ENCODE assay signal across 1 cellular context in genomic region chr14:95157195-95157986, GRCh38.
A peak's percentile ranks its signal among the peaks of the same experiment; 100 is the strongest.
TF ChIP-seq lines count a peak whose summit lies in the region.

A gene with protein sequence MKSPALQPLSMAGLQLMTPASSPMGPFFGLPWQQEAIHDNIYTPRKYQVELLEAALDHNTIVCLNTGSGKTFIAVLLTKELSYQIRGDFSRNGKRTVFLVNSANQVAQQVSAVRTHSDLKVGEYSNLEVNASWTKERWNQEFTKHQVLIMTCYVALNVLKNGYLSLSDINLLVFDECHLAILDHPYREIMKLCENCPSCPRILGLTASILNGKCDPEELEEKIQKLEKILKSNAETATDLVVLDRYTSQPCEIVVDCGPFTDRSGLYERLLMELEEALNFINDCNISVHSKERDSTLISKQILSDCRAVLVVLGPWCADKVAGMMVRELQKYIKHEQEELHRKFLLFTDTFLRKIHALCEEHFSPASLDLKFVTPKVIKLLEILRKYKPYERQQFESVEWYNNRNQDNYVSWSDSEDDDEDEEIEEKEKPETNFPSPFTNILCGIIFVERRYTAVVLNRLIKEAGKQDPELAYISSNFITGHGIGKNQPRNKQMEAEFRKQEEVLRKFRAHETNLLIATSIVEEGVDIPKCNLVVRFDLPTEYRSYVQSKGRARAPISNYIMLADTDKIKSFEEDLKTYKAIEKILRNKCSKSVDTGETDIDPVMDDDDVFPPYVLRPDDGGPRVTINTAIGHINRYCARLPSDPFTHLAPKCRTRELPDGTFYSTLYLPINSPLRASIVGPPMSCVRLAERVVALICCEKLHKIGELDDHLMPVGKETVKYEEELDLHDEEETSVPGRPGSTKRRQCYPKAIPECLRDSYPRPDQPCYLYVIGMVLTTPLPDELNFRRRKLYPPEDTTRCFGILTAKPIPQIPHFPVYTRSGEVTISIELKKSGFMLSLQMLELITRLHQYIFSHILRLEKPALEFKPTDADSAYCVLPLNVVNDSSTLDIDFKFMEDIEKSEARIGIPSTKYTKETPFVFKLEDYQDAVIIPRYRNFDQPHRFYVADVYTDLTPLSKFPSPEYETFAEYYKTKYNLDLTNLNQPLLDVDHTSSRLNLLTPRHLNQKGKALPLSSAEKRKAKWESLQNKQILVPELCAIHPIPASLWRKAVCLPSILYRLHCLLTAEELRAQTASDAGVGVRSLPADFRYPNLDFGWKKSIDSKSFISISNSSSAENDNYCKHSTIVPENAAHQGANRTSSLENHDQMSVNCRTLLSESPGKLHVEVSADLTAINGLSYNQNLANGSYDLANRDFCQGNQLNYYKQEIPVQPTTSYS (N-terminal part only) (minus strand): TSS chr14:95157529. CDS start chr14:95133458, 24,071 bp downstream.

TF ChIP-seq in HepG2, 621 proteins besides CTCF, POLR2A, EP300 and RAD21 (continued from another document and continues in another):
- peak; percentile 100 for TF ChIP-seq SRSF1 (optimal IDR thresholded peaks at IDR 0.05; ENCODE audit: low read depth, low read length)
- no peak for TF ChIP-seq RCOR2 (CRISPR knock-in tag; IDR thresholded peaks at IDR 0.05)
- TF ChIP-seq HNF1A (IDR thresholded peaks at IDR 0.05; ENCODE audit: low read depth), result no peak
- TF ChIP-seq HNF1A (CRISPR knock-in tag; IDR thresholded peaks at IDR 0.05; ENCODE audit: borderline replicate concordance), result no peak
- no peak for TF ChIP-seq CENPX (CRISPR knock-in tag; IDR thresholded peaks at IDR 0.05)
- peak; percentile 98 for TF ChIP-seq MAZ (IDR thresholded peaks at IDR 0.05; ENCODE audit: borderline replicate concordance, low read depth, low read length)
- peak; percentile 99 for TF ChIP-seq MAZ (CRISPR knock-in tag; IDR thresholded peaks at IDR 0.05; ENCODE audit: low read depth)
- no peak for TF ChIP-seq SP1 (IDR thresholded peaks at IDR 0.05)
- TF ChIP-seq SP1 (CRISPR knock-in tag; IDR thresholded peaks at IDR 0.05), result peak; percentile 70
- no peak for TF ChIP-seq ARNTL (CRISPR knock-in tag; IDR thresholded peaks at IDR 0.05)
- TF ChIP-seq ZBTB34 (CRISPR knock-in tag; IDR thresholded peaks at IDR 0.05), result no peak
- TF ChIP-seq, protein P1, sequence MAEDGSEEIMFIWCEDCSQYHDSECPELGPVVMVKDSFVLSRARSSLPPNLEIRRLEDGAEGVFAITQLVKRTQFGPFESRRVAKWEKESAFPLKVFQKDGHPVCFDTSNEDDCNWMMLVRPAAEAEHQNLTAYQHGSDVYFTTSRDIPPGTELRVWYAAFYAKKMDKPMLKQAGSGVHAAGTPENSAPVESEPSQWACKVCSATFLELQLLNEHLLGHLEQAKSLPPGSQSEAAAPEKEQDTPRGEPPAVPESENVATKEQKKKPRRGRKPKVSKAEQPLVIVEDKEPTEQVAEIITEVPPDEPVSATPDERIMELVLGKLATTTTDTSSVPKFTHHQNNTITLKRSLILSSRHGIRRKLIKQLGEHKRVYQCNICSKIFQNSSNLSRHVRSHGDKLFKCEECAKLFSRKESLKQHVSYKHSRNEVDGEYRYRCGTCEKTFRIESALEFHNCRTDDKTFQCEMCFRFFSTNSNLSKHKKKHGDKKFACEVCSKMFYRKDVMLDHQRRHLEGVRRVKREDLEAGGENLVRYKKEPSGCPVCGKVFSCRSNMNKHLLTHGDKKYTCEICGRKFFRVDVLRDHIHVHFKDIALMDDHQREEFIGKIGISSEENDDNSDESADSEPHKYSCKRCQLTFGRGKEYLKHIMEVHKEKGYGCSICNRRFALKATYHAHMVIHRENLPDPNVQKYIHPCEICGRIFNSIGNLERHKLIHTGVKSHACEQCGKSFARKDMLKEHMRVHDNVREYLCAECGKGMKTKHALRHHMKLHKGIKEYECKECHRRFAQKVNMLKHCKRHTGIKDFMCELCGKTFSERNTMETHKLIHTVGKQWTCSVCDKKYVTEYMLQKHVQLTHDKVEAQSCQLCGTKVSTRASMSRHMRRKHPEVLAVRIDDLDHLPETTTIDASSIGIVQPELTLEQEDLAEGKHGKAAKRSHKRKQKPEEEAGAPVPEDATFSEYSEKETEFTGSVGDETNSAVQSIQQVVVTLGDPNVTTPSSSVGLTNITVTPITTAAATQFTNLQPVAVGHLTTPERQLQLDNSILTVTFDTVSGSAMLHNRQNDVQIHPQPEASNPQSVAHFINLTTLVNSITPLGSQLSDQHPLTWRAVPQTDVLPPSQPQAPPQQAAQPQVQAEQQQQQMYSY (CRISPR knock-in tag; IDR thresholded peaks at IDR 0.05), result 0 out of 2 replicates have a peak, but pooled peaks have one; percentile 50
- TF ChIP-seq, protein P2, sequence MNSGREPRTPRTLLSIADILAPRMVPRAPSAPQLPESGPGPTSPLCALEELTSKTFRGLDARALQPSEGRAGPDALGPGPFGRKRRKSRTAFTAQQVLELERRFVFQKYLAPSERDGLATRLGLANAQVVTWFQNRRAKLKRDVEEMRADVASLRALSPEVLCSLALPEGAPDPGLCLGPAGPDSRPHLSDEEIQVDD (CRISPR knock-in tag; IDR thresholded peaks at IDR 0.05; ENCODE audit: borderline replicate concordance), result no peak
- no peak for TF ChIP-seq TRIM24 (CRISPR knock-in tag; IDR thresholded peaks at IDR 0.05)
- peak; percentile 60 for TF ChIP-seq ZNF574 (CRISPR knock-in tag; IDR thresholded peaks at IDR 0.05)
- TF ChIP-seq CREM (IDR thresholded peaks at IDR 0.05), result no peak
- peak; percentile 10; the same call in 1 of the 2 replicates for TF ChIP-seq CREM (CRISPR knock-in tag; IDR thresholded peaks at IDR 0.05)
- peak; percentile 58 for TF ChIP-seq ARNT2 (CRISPR knock-in tag; IDR thresholded peaks at IDR 0.05; ENCODE audit: low read depth)
- no peak for TF ChIP-seq AFF4 (CRISPR knock-in tag; IDR thresholded peaks at IDR 0.05)
- no peak for TF ChIP-seq USF2 (IDR thresholded peaks at IDR 0.05; ENCODE audit: low read depth, low read length)
- TF ChIP-seq USF2 (CRISPR knock-in tag; IDR thresholded peaks at IDR 0.05; ENCODE audit: borderline replicate concordance), result no peak
- peak; percentile 71; the same call in 1 of the 2 replicates for TF ChIP-seq POGK (CRISPR knock-in tag; conservative IDR thresholded peaks at IDR 0.05)
- TF ChIP-seq, protein P3, sequence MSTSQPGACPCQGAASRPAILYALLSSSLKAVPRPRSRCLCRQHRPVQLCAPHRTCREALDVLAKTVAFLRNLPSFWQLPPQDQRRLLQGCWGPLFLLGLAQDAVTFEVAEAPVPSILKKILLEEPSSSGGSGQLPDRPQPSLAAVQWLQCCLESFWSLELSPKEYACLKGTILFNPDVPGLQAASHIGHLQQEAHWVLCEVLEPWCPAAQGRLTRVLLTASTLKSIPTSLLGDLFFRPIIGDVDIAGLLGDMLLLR (CRISPR knock-in tag; IDR thresholded peaks at IDR 0.05), result no peak
